14 cellular contexts compared by ENCODE assay signal in the genomic region with DNA sequence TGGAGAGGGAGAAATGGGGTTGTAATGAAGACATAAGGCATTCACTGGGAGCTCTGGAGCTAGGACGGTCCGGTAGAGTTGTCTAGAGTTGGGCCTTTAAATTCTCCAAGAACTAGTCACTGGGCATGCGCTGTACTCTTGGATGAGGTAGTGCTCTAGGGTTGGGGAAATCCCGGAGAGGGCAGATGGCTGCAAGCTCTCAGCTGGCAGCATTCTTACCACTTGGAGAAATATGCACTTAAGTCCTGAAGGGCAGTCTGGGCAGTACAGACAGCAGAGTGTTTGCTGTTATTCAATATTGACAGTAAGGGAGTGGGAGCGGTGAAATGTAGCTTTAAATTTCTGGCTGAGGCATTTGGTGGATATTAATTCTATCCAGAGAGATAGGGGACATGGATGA.
DNase-seq lines count a peak whose midpoint lies in the region; ATAC-seq and TF ChIP-seq lines count a peak whose summit lies in the region.
"Had no signal": no experiment of that assay in that cellular context is flagged by ENCODE, and none has a peak within 500 bp of the region (broad histone marks: within the 10 kb centered on the region; RNA-seq: fewer than 3 reads in every experiment).

No MANE protein-coding gene starts in this region.

- H3K27me3 ChIP-seq in RWPE2 (ENCODE audit: insufficient read depth, poor library complexity, severe bottlenecking) (no peaks in the 10 kb centered on the region), foreskin keratinocyte (no peaks in the 10 kb centered on the region), smooth muscle cell (ENCODE audit: low read depth) (no peaks in the 10 kb centered on the region)

- no peak overlapping the region for H3K4me3 ChIP-seq in RWPE2 (ENCODE audit: severe bottlenecking)
- H3K4me3 ChIP-seq in smooth muscle cell = no peak overlapping the region
- H3K4me3 ChIP-seq: SK-N-MC had no signal

- H4K20me1 ChIP-seq in smooth muscle cell (ENCODE audit: low read depth) = no peaks in the 10 kb centered on the region

- no peaks in the 10 kb centered on the region for H3K79me2 ChIP-seq in smooth muscle cell (ENCODE audit: low read depth)

- no peak overlapping the region for H2AFZ ChIP-seq in smooth muscle cell (ENCODE audit: low read depth)

- H3K36me3 ChIP-seq in RWPE2 (ENCODE audit: low read depth) = peaks cover 5% of the 10 kb centered on the region; the same call in 1 of the 2 replicates
- H3K36me3 ChIP-seq in smooth muscle cell (ENCODE audit: low read depth) = no peaks in the 10 kb centered on the region

- no peaks in the 10 kb centered on the region for H3F3A ChIP-seq in smooth muscle cell (ENCODE audit: low read depth)

- ATAC-seq in RWPE2 (ENCODE audit: low read depth) (0 out of 3 replicates have a peak, but pooled peaks have one; percentile 36), foreskin keratinocyte (peak; percentile 87), HG02973 (IDR thresholded peaks at IDR 0.05; ENCODE audit: unreplicated experiment) (no peak), GM18909 (IDR thresholded peaks at IDR 0.05; ENCODE audit: poor library complexity, unreplicated experiment) (no peak), HG02840 (IDR thresholded peaks at IDR 0.05; ENCODE audit: low FRiP score, unreplicated experiment) (no peak)
- ATAC-seq: activated CD8-positive, alpha-beta T cell treated with anti-CD3 and anti-CD28 coated beads for 36 hours; activated naive CD8-positive, alpha-beta T cell treated with anti-CD3 and anti-CD28 coated beads, Interleukin-2, amount 50 U/mL, for 24 hours had no signal

- DNase-seq in HK-2 (ENCODE audit: unreplicated experiment) (peak; percentile 55), RWPE2 (ENCODE audit: low spot score) (no peak), foreskin keratinocyte (peak; percentile 48 to 66), smooth muscle cell (lab: John Stamatoyannopoulos, UW; ENCODE audit: unreplicated experiment) (no peak), H4 (ENCODE audit: low spot score) (no peak)
- DNase-seq: activated CD8-positive, alpha-beta T cell treated with anti-CD3 and anti-CD28 coated beads for 36 hours; activated naive CD8-positive, alpha-beta T cell treated with anti-CD3 and anti-CD28 coated beads, Interleukin-2, amount 50 U/mL, for 24 hours; erythroblast; HCEC 1CT; NCI-H1105 had no signal

- H3K9me3 ChIP-seq in RWPE2 (ENCODE audit: severe bottlenecking) = peaks cover 6% of the 10 kb centered on the region
- no peaks in the 10 kb centered on the region for H3K9me3 ChIP-seq in smooth muscle cell (replicated peaks; ENCODE audit: low read depth)

- TF ChIP-seq CTCF in RWPE2 (IDR thresholded peaks at IDR 0.05; ENCODE audit: poor library complexity, severe bottlenecking) (no peak), foreskin keratinocyte (conservative IDR thresholded peaks at IDR 0.05) (no peak), smooth muscle cell (IDR thresholded peaks at IDR 0.05; ENCODE audit: borderline replicate concordance, insufficient read depth, poor library complexity, severe bottlenecking) (no peak)

- no peak overlapping the region for H3K9ac ChIP-seq in smooth muscle cell (ENCODE audit: low read depth)

- no peak overlapping the region for H3K27ac ChIP-seq in RWPE2 (ENCODE audit: poor library complexity, severe bottlenecking)
- no peak overlapping the region for H3K27ac ChIP-seq in foreskin keratinocyte
- H3K27ac ChIP-seq in smooth muscle cell (ENCODE audit: low read depth) = peak overlapping the region; percentile 30
- H3K27ac ChIP-seq: SK-N-MC had no signal

- H3K4me2 ChIP-seq in smooth muscle cell = no peak overlapping the region

- WGBS in smooth muscle cell (ENCODE audit: low lambda C conversion rate) = 50% methylated on average over 5 of the region's 5 CpGs

- H3K4me1 ChIP-seq in RWPE2 (ENCODE audit: insufficient read depth, poor library complexity, severe bottlenecking) (no peaks in the 10 kb centered on the region), foreskin keratinocyte (no peaks in the 10 kb centered on the region), smooth muscle cell (ENCODE audit: low read depth) (no peaks in the 10 kb centered on the region)

Comparison
In these comparisons a context has a peak if more than half of its experiments do, and no peak if none do; other contexts are left out.
1. DNase-seq: peak in HK-2 (single experiment) and foreskin keratinocyte (2 of 2); none in RWPE2 (single experiment), smooth muscle cell (single experiment) and H4 (single experiment).
2. ATAC-seq: peak in RWPE2 (single experiment) and foreskin keratinocyte (single experiment); none in HG02973 (single experiment), GM18909 (single experiment) and HG02840 (single experiment).